Comparison of ENCODE assay signal across 1 cellular context in genomic region chr12:103530352-103530751, GRCh38.
TF ChIP-seq lines count a peak whose summit lies in the region.

No MANE protein-coding gene starts in this region.

TF ChIP-seq in GM12878, 131 proteins besides CTCF, POLR2A, EP300 and RAD21 (continued from another document):
- TF ChIP-seq TCF12 (IDR thresholded peaks at IDR 0.05; ENCODE audit: low read depth, low read length) (no peak), FOXK2 (IDR thresholded peaks at IDR 0.05) (no peak), RELA (IDR thresholded peaks at IDR 0.05; ENCODE audit: borderline replicate concordance, partially characterized antibody) (peak; percentile 75), CBX5 (IDR thresholded peaks at IDR 0.05; ENCODE audit: low read depth) (no peak), ELK1 (IDR thresholded peaks at IDR 0.05; ENCODE audit: low read depth, low read length) (no peak), PAX8 (IDR thresholded peaks at IDR 0.05) (no peak), CEBPZ (IDR thresholded peaks at IDR 0.05; ENCODE audit: low read depth, low read length) (no peak), MXI1 (IDR thresholded peaks at IDR 0.05; ENCODE audit: low read depth, low read length) (no peak), IKZF1 (conservative IDR thresholded peaks at IDR 0.05) (peak; percentile 40; the same call in 1 of the 2 replicates), NR2C1 (IDR thresholded peaks at IDR 0.05) (no peak), EZH2 (IDR thresholded peaks at IDR 0.05; ENCODE audit: borderline replicate concordance, control insufficient read depth, low read depth, low read length) (no peak), KLF5 (IDR thresholded peaks at IDR 0.05; ENCODE audit: partially characterized antibody) (no peak), SUPT20H (IDR thresholded peaks at IDR 0.05; ENCODE audit: borderline replicate concordance, control insufficient read depth, low read depth, low read length) (no peak), TCF3 (IDR thresholded peaks at IDR 0.05; ENCODE audit: borderline replicate concordance, insufficient read depth, low read depth, low read length) (no peak), CREB1 (IDR thresholded peaks at IDR 0.05; ENCODE audit: low read depth) (peak; percentile 52; the same call in 1 of the 2 replicates), YBX1 (IDR thresholded peaks at IDR 0.05) (no peak), ZSCAN29 (IDR thresholded peaks at IDR 0.05) (no peak), ZBTB40 (IDR thresholded peaks at IDR 0.05; ENCODE audit: borderline replicate concordance) (no peak), CREM (IDR thresholded peaks at IDR 0.05; ENCODE audit: low read depth) (0 out of 2 replicates have a peak, but pooled peaks have one; percentile 60), BACH1 (IDR thresholded peaks at IDR 0.05; ENCODE audit: borderline replicate concordance) (no peak)
